Comparison of ENCODE assay signal across 12 cellular contexts in genomic region chr10:71750124-71750841, GRCh38. TPM values are rescaled to one million over a fixed set of nuclear protein-coding genes. Genes with fewer than 3 reads are reported as not detected.
DNase-seq lines count a peak whose midpoint lies in the region; ATAC-seq, FAIRE-seq and TF ChIP-seq lines count a peak whose summit lies in the region.
"Had no signal": no experiment of that assay in that cellular context is flagged by ENCODE, and none has a peak within 500 bp of the region (broad histone marks: within the 10 kb centered on the region; RNA-seq: fewer than 3 reads in every experiment).

No MANE protein-coding gene starts in this region.

- H3K4me1 ChIP-seq in CD8-positive, alpha-beta memory T cell (ENCODE audit: insufficient read depth, low read length): peaks cover 99% of the 10 kb centered on the region
- peaks cover 56% of the 10 kb centered on the region for H3K4me1 ChIP-seq in GM12878 (ENCODE audit: control insufficient read depth, insufficient read depth, low read length)
- H3K4me1 ChIP-seq in naive thymus-derived CD4-positive, alpha-beta T cell (ENCODE audit: control insufficient read depth in 2 of 2, insufficient read depth in 2 of 2, low read length in 2 of 2): peaks cover 93 to 99% of the 10 kb centered on the region in 2 donors

- H3K9me3 Mint-ChIP-seq in CD8-positive, alpha-beta memory T cell: no peaks in the 10 kb centered on the region
- peaks cover 0 to 3% (median 0%) of the 10 kb centered on the region in 11 donors for H3K9me3 Mint-ChIP-seq in naive thymus-derived CD4-positive, alpha-beta T cell
- H3K9me3 Mint-ChIP-seq in mesothelial cell of epicardium: no peaks in the 10 kb centered on the region

- H3K27me3 ChIP-seq in CD8-positive, alpha-beta memory T cell (ENCODE audit: insufficient read depth, low read length, poor library complexity, severe bottlenecking): no peaks in the 10 kb centered on the region
- H3K27me3 ChIP-seq in GM12878 (replicated peaks in 1 of 2; ENCODE audit: control insufficient read depth in 2 of 2, insufficient read depth in 2 of 2, low read length in 1 of 2): no peaks in the 10 kb centered on the region; a peak in 1 of 4 replicates
- no peaks in the 10 kb centered on the region for H3K27me3 ChIP-seq in naive thymus-derived CD4-positive, alpha-beta T cell (ENCODE audit: control insufficient read depth in 2 of 2, insufficient read depth in 2 of 2, low read length in 2 of 2)
- H3K27me3 ChIP-seq: SJSA1 had no signal

- no peak for TF ChIP-seq RAD21 in GM12878 (IDR thresholded peaks at IDR 0.05; ENCODE audit: insufficient read depth, low read depth, low read length)

- RAD21 ChIA-PET in GM12878 (lab: Charles Lee; ENCODE audit: unreplicated experiment): interaction anchor here (1.3 kb wide), 1 partner anchor 18 kb away, joined by 3 read pairs; no protein-coding TSS in a partner anchor

- DNase-seq in CD8-positive, alpha-beta memory T cell: no peak
- DNase-seq in MV-4-11 (lab: John Stamatoyannopoulos, UW) (peak; percentile 92), GM12878 (ENCODE audit: low read depth, low spot score) (no peak), Ammon's horn (ENCODE audit: low spot score) (no peak), mesothelial cell of epicardium (ENCODE audit: low spot score in 2 of 2, unreplicated experiment in 2 of 2) (no peak), NK-92 (lab: John Stamatoyannopoulos, UW; ENCODE audit: unreplicated experiment) (no peak)
- DNase-seq in naive thymus-derived CD4-positive, alpha-beta T cell: no peak
- DNase-seq: EL, HCEC 1CT, NCI-H2029 treated with DMSO at 0.1 percent for 48 hours had no signal

- H3K79me2 ChIP-seq in GM12878 (ENCODE audit: control insufficient read depth, insufficient read depth, low read length): no peaks in the 10 kb centered on the region

- H3K27ac ChIP-seq in CD8-positive, alpha-beta memory T cell (ENCODE audit: low read depth, low read length): no peak overlapping the region
- H3K27ac ChIP-seq in GM12878 (ENCODE audit: control insufficient read depth, insufficient read depth): no peak overlapping the region
- H3K27ac ChIP-seq in naive thymus-derived CD4-positive, alpha-beta T cell (ENCODE audit: low read depth, low read length): peak overlapping the region; percentile 74
- H3K27ac ChIP-seq: SJSA1 had no signal

- peaks cover 17% of the 10 kb centered on the region for H3K36me3 ChIP-seq in CD8-positive, alpha-beta memory T cell (ENCODE audit: insufficient read depth, low read length)
- peaks cover 0 to 2% of the 10 kb centered on the region in 2 experiments; a peak in 1 of 4 replicates for H3K36me3 ChIP-seq in GM12878 (ENCODE audit: control insufficient read depth in 2 of 2, insufficient read depth in 2 of 2, low read length in 1 of 2)
- H3K36me3 ChIP-seq in naive thymus-derived CD4-positive, alpha-beta T cell (ENCODE audit: control insufficient read depth in 2 of 3, insufficient read depth in 3 of 3, low read length in 3 of 3): peaks cover 10 to 48% (median 22%) of the 10 kb centered on the region in 3 experiments

- POLR2A ChIA-PET in CD8-positive, alpha-beta memory T cell (lab: Charles Lee): interaction anchor here (1.0 to 5.3 kb wide), 2 partner anchors 23 to 24 kb away, joined by 4 to 25 read pairs; partner anchors contain the start of gene VSIR
- POLR2A ChIA-PET in GM12878 (lab: Charles Lee): no interaction called here
- POLR2A ChIA-PET in naive thymus-derived CD4-positive, alpha-beta T cell (lab: Charles Lee): interaction anchor here (0.6 to 26.0 kb wide), 5 partner anchors 9 to 53 kb away, joined by 3 to 863 read pairs (median 3); partner anchors contain the start of genes C10orf105 and VSIR

- no peak overlapping the region for H3K9ac ChIP-seq in GM12878 (ENCODE audit: control insufficient read depth, insufficient read depth, low read length)

- ATAC-seq in GM12878: no peak
- no peak for ATAC-seq in naive thymus-derived CD4-positive, alpha-beta T cell
- no peak for ATAC-seq in GM21576 (IDR thresholded peaks at IDR 0.05; ENCODE audit: unreplicated experiment)

- in situ Hi-C loops in GM12878 (cut with MboI): no loop called here

- H3K9me3 ChIP-seq in CD8-positive, alpha-beta memory T cell (ENCODE audit: low read length): no peaks in the 10 kb centered on the region
- no peaks in the 10 kb centered on the region for H3K9me3 ChIP-seq in GM12878 (replicated peaks; ENCODE audit: control insufficient read depth, insufficient read depth, low read length)
- H3K9me3 ChIP-seq in naive thymus-derived CD4-positive, alpha-beta T cell (ENCODE audit: control insufficient read depth in 2 of 3, low read length in 3 of 3): no peaks in the 10 kb centered on the region
- H3K9me3 ChIP-seq: SJSA1 had no signal

- FAIRE-seq in GM12878 (lab: Jason Lieb, UNC): no peak

- no peak overlapping the region for H2AFZ ChIP-seq in GM12878 (ENCODE audit: control insufficient read depth, low read depth, low read length)

- H3K27me3 Mint-ChIP-seq in CD8-positive, alpha-beta memory T cell: no peaks in the 10 kb centered on the region
- no peaks in the 10 kb centered on the region for H3K27me3 Mint-ChIP-seq in naive thymus-derived CD4-positive, alpha-beta T cell
- H3K27me3 Mint-ChIP-seq in mesothelial cell of epicardium (ENCODE audit: low read depth): no peaks in the 10 kb centered on the region

- peak overlapping the region in 4 of 7 donors; percentile 43 to 68 (median 68) for H3K4me3 Mint-ChIP-seq in CD8-positive, alpha-beta memory T cell
- peak overlapping the region; percentile 49 to 85 (median 68) for H3K4me3 Mint-ChIP-seq in naive thymus-derived CD4-positive, alpha-beta T cell
- no peak overlapping the region for H3K4me3 Mint-ChIP-seq in mesothelial cell of epicardium

- no peak overlapping the region for H3K4me3 ChIP-seq in CD8-positive, alpha-beta memory T cell (ENCODE audit: low read length)
- no peak overlapping the region for H3K4me3 ChIP-seq in GM12878
- H3K4me3 ChIP-seq in naive thymus-derived CD4-positive, alpha-beta T cell (ENCODE audit: low read length): no peak overlapping the region
- H3K4me3 ChIP-seq: SJSA1 had no signal

- no peak for TF ChIP-seq POLR2A in GM12878 (IDR thresholded peaks at IDR 0.05; ENCODE audit: low read depth, low read length)

- WGBS in GM12878 (ENCODE audit: insufficient coverage, insufficient replicate concordance, low lambda C conversion rate, missing lambda C conversion rate): 82% methylated on average over 15 of the region's 15 CpGs

- CTCF ChIA-PET in CD8-positive, alpha-beta memory T cell (lab: Charles Lee): interaction anchor here (1.0 to 4.3 kb wide), 5 partner anchors 8 to 23 kb away, joined by 4 to 20 read pairs (median 10); partner anchors contain the start of gene VSIR
- CTCF ChIA-PET in GM12878 (lab: Yijun Ruan, JAX): no interaction called here
- CTCF ChIA-PET in naive thymus-derived CD4-positive, alpha-beta T cell (lab: Charles Lee): interaction anchor here (0.6 to 4.4 kb wide), 3 partner anchors 22 to 24 kb away, joined by 3 to 34 read pairs (median 30); partner anchors contain the start of gene VSIR

- H3K4me2 ChIP-seq in GM12878 (ENCODE audit: control insufficient read depth, insufficient read depth): no peak overlapping the region

- SMC1A ChIA-PET in GM12878 (lab: Charles Lee; ENCODE audit: uncharacterized antibody, unreplicated experiment): no interaction called here

- peak overlapping the region; percentile 93 to 99 (median 96) for H3K27ac Mint-ChIP-seq in CD8-positive, alpha-beta memory T cell
- H3K27ac Mint-ChIP-seq in naive thymus-derived CD4-positive, alpha-beta T cell: peak overlapping the region; percentile 95 to 99 (median 98)
- H3K27ac Mint-ChIP-seq in mesothelial cell of epicardium: no peak overlapping the region

- no peak for TF ChIP-seq EP300 in GM12878 (IDR thresholded peaks at IDR 0.05; ENCODE audit: borderline replicate concordance in 1 of 2, control insufficient read depth in 1 of 2, low read depth in 2 of 2, low read length in 2 of 2)

- peaks cover 89 to 98% (median 94%) of the 10 kb centered on the region in 3 donors for H3K4me1 Mint-ChIP-seq in CD8-positive, alpha-beta memory T cell
- peaks cover 86 to 98% (median 97%) of the 10 kb centered on the region in 7 donors for H3K4me1 Mint-ChIP-seq in naive thymus-derived CD4-positive, alpha-beta T cell
- H3K4me1 Mint-ChIP-seq in mesothelial cell of epicardium: peaks cover 47% of the 10 kb centered on the region

- no peaks in the 10 kb centered on the region for H4K20me1 ChIP-seq in GM12878 (ENCODE audit: control insufficient read depth, insufficient read depth)

- no TSS peak for BruUV-seq in GM12878 (replicated peaks; lab: Mats Ljungman, UMichigan)

- TF ChIP-seq CTCF in GM12878 (IDR thresholded peaks at IDR 0.05 in 2 of 3, conservative IDR thresholded peaks at IDR 0.05 in 1 of 3; ENCODE audit: control insufficient read depth in 2 of 3, extremely low read depth in 1 of 3, insufficient read depth in 1 of 3, low read depth in 3 of 3, low read length in 3 of 3): no peak
- TF ChIP-seq CTCF in mesothelial cell of epicardium (IDR thresholded peaks at IDR 0.05; ENCODE audit: unreplicated experiment): no peak

- intact Hi-C loops in GM12878 (cut with micrococcal nuclease; ENCODE audit: unreplicated experiment): no loop called here
- intact Hi-C loops in naive thymus-derived CD4-positive, alpha-beta T cell (cut with micrococcal nuclease): no loop called here

- peaks cover 0 to 58% (median 14%) of the 10 kb centered on the region in 3 donors for H3K36me3 Mint-ChIP-seq in CD8-positive, alpha-beta memory T cell
- peaks cover 6 to 66% (median 26%) of the 10 kb centered on the region in 5 donors for H3K36me3 Mint-ChIP-seq in naive thymus-derived CD4-positive, alpha-beta T cell
- H3K36me3 Mint-ChIP-seq in mesothelial cell of epicardium: no peaks in the 10 kb centered on the region

RNA-seq across cellular contexts. Expression of gene VSIR, which starts 23.0 kb away (rescaled TPM):
- 10 to 100 TPM; 59.6 to 61.4 TPM for total RNA-seq in CD8-positive, alpha-beta memory T cell
- polyA plus RNA-seq in CD8-positive, alpha-beta memory T cell: 349 TPM
- total RNA-seq in GM12878 (2013; cell fraction: nucleolus; rRNA removed): 68.6 and 75.4 TPM in 2 replicates
- total RNA-seq in GM12878 (2014; rRNA removed) (8.6 and 14.7 TPM in 2 replicates), GM12878 (2014; rRNA removed; fragmentation: Illumina TruSeq; extraction: Trizol) (5.1 and 5.9 TPM in 2 replicates), GM12878 (2021) (12.1 and 12.5 TPM in 2 replicates), mesothelial cell of epicardium (8.0 to 9.1 TPM (median 8.7 TPM) in 3 replicates)
- 3.6 TPM for polyA plus RNA-seq in GM12878 (2011; ENCODE audit: low read depth)
- polyA plus RNA-seq in GM12878 (2011; rRNA removed) (0.78 and 2.4 TPM in 2 replicates), GM12878 (2014; fragmentation: Illumina TruSeq; extraction: Trizol) (0.76 and 6.3 TPM in 2 replicates), GM12878 (2014; fragmentation: Nextera tagmentation; extraction: Ambion mirVana) (under 1 TPM; 0.19 to 0.24 TPM), GM12878 (2014; rRNA removed) (8.5 and 10.4 TPM in 2 replicates), GM12878 (2016; fragmentation: Nextera tagmentation; extraction: Ambion mirVana) (1 to 10 TPM; 7.0 to 9.2 TPM)
- 2.7 and 3.3 TPM in 2 replicates for polyA plus RNA-seq in GM12878 (2011; cell fraction: cytosol; rRNA removed)
- 5.1 and 6.0 TPM in 2 replicates for polyA plus RNA-seq in GM12878 (2011; cell fraction: nucleus; rRNA removed)
- polyA plus RNA-seq in GM12878 (2012): 9.2 and 12.0 TPM in 2 replicates
- 2.6 and 5.9 TPM in 2 replicates for polyA minus RNA-seq in GM12878 (2011; rRNA and poly(A)+ RNA removed)
- polyA minus RNA-seq in GM12878 (2011; cell fraction: cytosol; rRNA and poly(A)+ RNA removed): 0.67 and 0.94 TPM in 2 replicates
- 4.0 and 4.9 TPM in 2 replicates for polyA minus RNA-seq in GM12878 (2011; cell fraction: nucleus; rRNA and poly(A)+ RNA removed)
- total RNA-seq in naive thymus-derived CD4-positive, alpha-beta T cell: 100 to 1,000 TPM in 3 of 5 experiments, 10 to 100 TPM in 2; 91.1 to 271 (median 101) TPM
- polyA plus RNA-seq in naive thymus-derived CD4-positive, alpha-beta T cell: 100 to 1,000 TPM; 220 to 300 TPM

RNA-seq across cellular contexts. Expression of gene C10orf105, which starts 30.7 kb away (rescaled TPM):
- under 1 TPM; 0.04 to 0.11 TPM for total RNA-seq in CD8-positive, alpha-beta memory T cell
- 0.23 TPM for polyA plus RNA-seq in CD8-positive, alpha-beta memory T cell
- total RNA-seq in GM12878 (2013; cell fraction: nucleolus; rRNA removed): not detected in 2 replicates
- total RNA-seq in GM12878 (2014; rRNA removed) (0.11 TPM in 1 of 2 replicates, not detected in the other), GM12878 (2014; rRNA removed; fragmentation: Illumina TruSeq; extraction: Trizol) (not detected in 2 replicates), GM12878 (2021) (0.03 and 0.05 TPM in 2 replicates), mesothelial cell of epicardium (0.11 to 0.25 TPM (median 0.18 TPM) in 3 replicates)
- not detected for polyA plus RNA-seq in GM12878 (2011; ENCODE audit: low read depth)
- polyA plus RNA-seq in GM12878 (2011; rRNA removed) (not detected in 2 replicates), GM12878 (2014; fragmentation: Illumina TruSeq; extraction: Trizol) (0.04 and 0.06 TPM in 2 replicates), GM12878 (2014; fragmentation: Nextera tagmentation; extraction: Ambion mirVana) (not detected), GM12878 (2014; rRNA removed) (0.06 and 0.18 TPM in 2 replicates), GM12878 (2016; fragmentation: Nextera tagmentation; extraction: Ambion mirVana) (not detected)
- not detected in 2 replicates for polyA plus RNA-seq in GM12878 (2011; cell fraction: cytosol; rRNA removed)
- polyA plus RNA-seq in GM12878 (2011; cell fraction: nucleus; rRNA removed): not detected in 2 replicates
- 0.03 and 0.04 TPM in 2 replicates for polyA plus RNA-seq in GM12878 (2012)
- not detected in 2 replicates for polyA minus RNA-seq in GM12878 (2011; rRNA and poly(A)+ RNA removed)
- polyA minus RNA-seq in GM12878 (2011; cell fraction: cytosol; rRNA and poly(A)+ RNA removed): not detected in 2 replicates
- polyA minus RNA-seq in GM12878 (2011; cell fraction: nucleus; rRNA and poly(A)+ RNA removed): not detected in 2 replicates
- 1 to 10 TPM in 1 of 5 experiments, under 1 TPM in 4; 0.13 to 1.0 (median 0.19) TPM for total RNA-seq in naive thymus-derived CD4-positive, alpha-beta T cell
- polyA plus RNA-seq in naive thymus-derived CD4-positive, alpha-beta T cell: not detected
- total RNA-seq: SJSA1 had no signal
